In genomic region chr9:113566011-113566711, GRCh38 we compare ENCODE assay signal across 8 cellular contexts.
A peak's percentile ranks its signal among the peaks of the same experiment; 100 is the strongest.
DNase-seq lines count a peak whose midpoint lies in the region; ATAC-seq and TF ChIP-seq lines count a peak whose summit lies in the region.

No MANE protein-coding gene starts in this region.

- no peak for TF ChIP-seq EP300 in sigmoid colon (IDR thresholded peaks at IDR 0.05)

- WGBS in sigmoid colon, 2 donors: 71 to 75% methylated on average over 8 of the region's 8 CpGs

- DNase-seq in GM06990 (ENCODE audit: extremely low read depth, insufficient read length) (no peak), left ventricle myocardium superior (peak; percentile 48), sigmoid colon (peak; percentile 64), SHP77 (lab: John Stamatoyannopoulos, UW) (no peak), AG20443 (ENCODE audit: low spot score) (no peak)
- no peak for DNase-seq in activated CD4-positive, alpha-beta T cell treated with anti-CD3 and anti-CD28 coated beads, Interleukin-2, amount 50 U/mL, for 4 hours

- peak overlapping the region; percentile 84 to 89 (median 86) for H3K27ac ChIP-seq in sigmoid colon

- H3K4me1 ChIP-seq in sigmoid colon: peaks cover 0 to 79% (median 61%) of the 10 kb centered on the region in 4 donors

- ATAC-seq in left ventricle myocardium superior (peak; percentile 3), HG03139 (IDR thresholded peaks at IDR 0.05; ENCODE audit: unreplicated experiment) (no peak)

- no peak for TF ChIP-seq POLR2A in sigmoid colon (IDR thresholded peaks at IDR 0.05)

- H3K27me3 ChIP-seq in GM06990 (replicated peaks; ENCODE audit: control insufficient read depth, insufficient read depth, low read length) (no peaks in the 10 kb centered on the region), sigmoid colon (no peaks in the 10 kb centered on the region)

- peaks cover 11% of the 10 kb centered on the region for H3K36me3 ChIP-seq in GM06990 (ENCODE audit: control insufficient read depth, insufficient read depth, low read length)
- no peaks in the 10 kb centered on the region for H3K36me3 ChIP-seq in sigmoid colon

- peak overlapping the region; percentile 42 for H3K4me3 ChIP-seq in GM06990 (replicated peaks; ENCODE audit: low read depth, low read length)
- H3K4me3 ChIP-seq in WI38 (ENCODE audit: low read depth, low read length): peak overlapping the region; percentile 68
- peak overlapping the region; percentile 33 to 50 (median 48) for H3K4me3 ChIP-seq in sigmoid colon

- TF ChIP-seq CTCF in GM06990 (IDR thresholded peaks at IDR 0.05; ENCODE audit: insufficient read depth, low read length, poor library complexity, severe bottlenecking) (no peak), WI38 (IDR thresholded peaks at IDR 0.05; ENCODE audit: low read depth, low read length) (no peak), sigmoid colon (IDR thresholded peaks at IDR 0.05) (no peak)

- no peaks in the 10 kb centered on the region for H3K9me3 ChIP-seq in sigmoid colon

- intact Hi-C loops in left ventricle myocardium superior (cut with micrococcal nuclease) (no loop called here), sigmoid colon (cut with DNase I) (loop anchor here (5.0 kb wide), 2 partner anchors 39 to 104 kb away; partner anchors contain the start of gene RGS3)

Comparison
In these comparisons a context has a peak if more than half of its experiments do, and no peak if none do; other contexts are left out.
1. DNase-seq: peak in left ventricle myocardium superior (single experiment) and sigmoid colon (single experiment); none in GM06990 (single experiment), SHP77 (0 of 2), activated CD4-positive, alpha-beta T cell treated with anti-CD3 and anti-CD28 coated beads, Interleukin-2, amount 50 U/mL, for 4 hours (0 of 2) and AG20443 (single experiment).
2. Peak in every context shown above with its lines, with median percentiles within 50 percentile points of each other: H3K4me3 ChIP-seq.